1 cellular context compared by ENCODE assay signal in genomic region chr3:12436514-12437222, GRCh38.
TF ChIP-seq lines count a peak whose summit lies in the region.

No MANE protein-coding gene starts in this region.

TF ChIP-seq in GM23338, 12 proteins besides CTCF, POLR2A, EP300 and RAD21 (continued from another document):
- TF ChIP-seq, protein P1, sequence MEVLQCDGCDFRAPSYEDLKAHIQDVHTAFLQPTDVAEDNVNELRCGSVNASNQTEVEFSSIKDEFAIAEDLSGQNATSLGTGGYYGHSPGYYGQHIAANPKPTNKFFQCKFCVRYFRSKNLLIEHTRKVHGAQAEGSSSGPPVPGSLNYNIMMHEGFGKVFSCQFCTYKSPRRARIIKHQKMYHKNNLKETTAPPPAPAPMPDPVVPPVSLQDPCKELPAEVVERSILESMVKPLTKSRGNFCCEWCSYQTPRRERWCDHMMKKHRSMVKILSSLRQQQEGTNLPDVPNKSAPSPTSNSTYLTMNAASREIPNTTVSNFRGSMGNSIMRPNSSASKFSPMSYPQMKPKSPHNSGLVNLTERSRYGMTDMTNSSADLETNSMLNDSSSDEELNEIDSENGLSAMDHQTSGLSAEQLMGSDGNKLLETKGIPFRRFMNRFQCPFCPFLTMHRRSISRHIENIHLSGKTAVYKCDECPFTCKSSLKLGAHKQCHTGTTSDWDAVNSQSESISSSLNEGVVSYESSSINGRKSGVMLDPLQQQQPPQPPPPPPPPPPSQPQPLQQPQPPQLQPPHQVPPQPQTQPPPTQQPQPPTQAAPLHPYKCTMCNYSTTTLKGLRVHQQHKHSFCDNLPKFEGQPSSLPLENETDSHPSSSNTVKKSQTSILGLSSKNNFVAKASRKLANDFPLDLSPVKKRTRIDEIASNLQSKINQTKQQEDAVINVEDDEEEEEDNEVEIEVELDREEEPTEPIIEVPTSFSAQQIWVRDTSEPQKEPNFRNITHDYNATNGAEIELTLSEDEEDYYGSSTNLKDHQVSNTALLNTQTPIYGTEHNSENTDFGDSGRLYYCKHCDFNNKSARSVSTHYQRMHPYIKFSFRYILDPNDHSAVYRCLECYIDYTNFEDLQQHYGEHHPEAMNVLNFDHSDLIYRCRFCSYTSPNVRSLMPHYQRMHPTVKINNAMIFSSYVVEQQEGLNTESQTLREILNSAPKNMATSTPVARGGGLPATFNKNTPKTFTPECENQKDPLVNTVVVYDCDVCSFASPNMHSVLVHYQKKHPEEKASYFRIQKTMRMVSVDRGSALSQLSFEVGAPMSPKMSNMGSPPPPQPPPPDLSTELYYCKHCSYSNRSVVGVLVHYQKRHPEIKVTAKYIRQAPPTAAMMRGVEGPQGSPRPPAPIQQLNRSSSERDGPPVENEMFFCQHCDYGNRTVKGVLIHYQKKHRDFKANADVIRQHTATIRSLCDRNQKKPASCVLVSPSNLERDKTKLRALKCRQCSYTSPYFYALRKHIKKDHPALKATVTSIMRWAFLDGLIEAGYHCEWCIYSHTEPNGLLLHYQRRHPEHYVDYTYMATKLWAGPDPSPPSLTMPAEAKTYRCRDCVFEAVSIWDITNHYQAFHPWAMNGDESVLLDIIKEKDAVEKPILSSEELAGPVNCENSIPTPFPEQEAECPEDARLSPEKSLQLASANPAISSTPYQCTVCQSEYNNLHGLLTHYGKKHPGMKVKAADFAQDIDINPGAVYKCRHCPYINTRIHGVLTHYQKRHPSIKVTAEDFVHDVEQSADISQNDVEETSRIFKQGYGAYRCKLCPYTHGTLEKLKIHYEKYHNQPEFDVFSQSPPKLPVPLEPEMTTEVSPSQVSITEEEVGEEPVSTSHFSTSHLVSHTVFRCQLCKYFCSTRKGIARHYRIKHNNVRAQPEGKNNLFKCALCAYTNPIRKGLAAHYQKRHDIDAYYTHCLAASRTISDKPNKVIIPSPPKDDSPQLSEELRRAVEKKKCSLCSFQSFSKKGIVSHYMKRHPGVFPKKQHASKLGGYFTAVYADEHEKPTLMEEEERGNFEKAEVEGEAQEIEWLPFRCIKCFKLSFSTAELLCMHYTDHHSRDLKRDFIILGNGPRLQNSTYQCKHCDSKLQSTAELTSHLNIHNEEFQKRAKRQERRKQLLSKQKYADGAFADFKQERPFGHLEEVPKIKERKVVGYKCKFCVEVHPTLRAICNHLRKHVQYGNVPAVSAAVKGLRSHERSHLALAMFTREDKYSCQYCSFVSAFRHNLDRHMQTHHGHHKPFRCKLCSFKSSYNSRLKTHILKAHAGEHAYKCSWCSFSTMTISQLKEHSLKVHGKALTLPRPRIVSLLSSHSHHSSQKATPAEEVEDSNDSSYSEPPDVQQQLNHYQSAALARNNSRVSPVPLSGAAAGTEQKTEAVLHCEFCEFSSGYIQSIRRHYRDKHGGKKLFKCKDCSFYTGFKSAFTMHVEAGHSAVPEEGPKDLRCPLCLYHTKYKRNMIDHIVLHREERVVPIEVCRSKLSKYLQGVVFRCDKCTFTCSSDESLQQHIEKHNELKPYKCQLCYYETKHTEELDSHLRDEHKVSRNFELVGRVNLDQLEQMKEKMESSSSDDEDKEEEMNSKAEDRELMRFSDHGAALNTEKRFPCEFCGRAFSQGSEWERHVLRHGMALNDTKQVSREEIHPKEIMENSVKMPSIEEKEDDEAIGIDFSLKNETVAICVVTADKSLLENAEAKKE (CRISPR knock-in tag; IDR thresholded peaks at IDR 0.05), result no peak
- no peak for TF ChIP-seq REST (IDR thresholded peaks at IDR 0.05; ENCODE audit: unreplicated experiment)
TF ChIP-seq in GM23338: peak in this region for 0.
